ENCODE assay signal across 16 cellular contexts in genomic region chr17:65896889-65897288, GRCh38.
"Had no signal": no experiment of that assay in that cellular context is flagged by ENCODE, and none has a peak within 500 bp of the region (broad histone marks: within the 10 kb centered on the region; RNA-seq: fewer than 3 reads in every experiment).

No MANE protein-coding gene starts in this region.

- H3K9me3 Mint-ChIP-seq: activated CD4-positive, alpha-beta memory T cell treated with anti-CD3 and anti-CD28 coated beads, Interleukin-2, amount 10 ng/mL, durations not matched to agents 7 days and 5 days; naive thymus-derived CD8-positive, alpha-beta T cell; stimulated activated memory B cell treated with anti-CD40 and anti-IgM and Interleukin-4, amounts not matched to agents 10 μg/mL and 1 μg/mL and 100 μg/mL, for 72 hours; WTC11 had no signal

- H3K4me1 Mint-ChIP-seq: activated CD4-positive, alpha-beta memory T cell treated with anti-CD3 and anti-CD28 coated beads, Interleukin-2, amount 10 ng/mL, durations not matched to agents 7 days and 5 days; naive thymus-derived CD8-positive, alpha-beta T cell had no signal

- H3K27me3 Mint-ChIP-seq: activated CD4-positive, alpha-beta memory T cell treated with anti-CD3 and anti-CD28 coated beads, Interleukin-2, amount 10 ng/mL, durations not matched to agents 7 days and 5 days; stimulated activated memory B cell treated with anti-CD40 and anti-IgM and Interleukin-4, amounts not matched to agents 10 μg/mL and 1 μg/mL and 100 μg/mL, for 72 hours had no signal

- DNase-seq: activated CD4-positive, alpha-beta memory T cell treated with anti-CD3 and anti-CD28 coated beads, Interleukin-2, amount 10 ng/mL, durations not matched to agents 7 days and 5 days; activated CD4-positive, alpha-beta T cell treated with anti-CD3 and anti-CD28 coated beads for 4 hours; activated effector memory CD4-positive, alpha-beta T cell treated with anti-CD3 and anti-CD28 coated beads, Interleukin-2, amount 50 U/mL, for 16 hours; activated T-cell treated with anti-CD3 and anti-CD28 coated beads, Interleukin-2, amount 50 U/mL, for 48 hours; amygdala; cerebellar nuclear complex; effector CD8-positive, alpha-beta T cell; foreskin fibroblast; mesenchymal stem cell; naive thymus-derived CD8-positive, alpha-beta T cell; retina; stimulated activated CD4-positive, alpha-beta T cell treated with anti-CD3 and anti-CD28 coated beads, Interleukin-2, amount 100 ng/mL, for 48 hours had no signal

- H3K4me3 Mint-ChIP-seq: activated CD4-positive, alpha-beta memory T cell treated with anti-CD3 and anti-CD28 coated beads, Interleukin-2, amount 10 ng/mL, durations not matched to agents 7 days and 5 days; activated naive CD8-positive, alpha-beta T cell; naive thymus-derived CD8-positive, alpha-beta T cell; stimulated activated memory B cell treated with anti-CD40 and anti-IgM and Interleukin-4, amounts not matched to agents 10 μg/mL and 1 μg/mL and 100 μg/mL, for 72 hours; WTC11 had no signal

- H3K36me3 Mint-ChIP-seq: naive thymus-derived CD8-positive, alpha-beta T cell; stimulated activated memory B cell treated with anti-CD40 and anti-IgM and Interleukin-4, amounts not matched to agents 10 μg/mL and 1 μg/mL and 100 μg/mL, for 72 hours; WTC11 had no signal

- H3K27ac Mint-ChIP-seq: activated CD4-positive, alpha-beta memory T cell treated with anti-CD3 and anti-CD28 coated beads, Interleukin-2, amount 10 ng/mL, durations not matched to agents 7 days and 5 days; activated naive CD8-positive, alpha-beta T cell; naive thymus-derived CD8-positive, alpha-beta T cell; stimulated activated memory B cell treated with anti-CD40 and anti-IgM and Interleukin-4, amounts not matched to agents 10 μg/mL and 1 μg/mL and 100 μg/mL, for 72 hours; WTC11 had no signal

- ATAC-seq: body of pancreas; naive thymus-derived CD8-positive, alpha-beta T cell; stimulated activated memory B cell treated with anti-CD40 and anti-IgM and Interleukin-4, amounts not matched to agents 10 μg/mL and 1 μg/mL and 100 μg/mL, for 72 hours; WTC11 had no signal
